Comparison of ENCODE assay signal across 9 cellular contexts in genomic region chr3:158791259-158791920, GRCh38. TPM values are rescaled to one million over a fixed set of nuclear protein-coding genes. Genes with fewer than 3 reads are reported as not detected.
DNase-seq lines count a peak whose midpoint lies in the region; ATAC-seq and TF ChIP-seq lines count a peak whose summit lies in the region.
"Had no signal": no experiment of that assay in that cellular context is flagged by ENCODE, and none has a peak within 500 bp of the region (broad histone marks: within the 10 kb centered on the region; RNA-seq: fewer than 3 reads in every experiment).

No MANE protein-coding gene starts in this region.

- H3K9me2 ChIP-seq in SU-DHL-6 (replicated peaks; ENCODE audit: insufficient read depth, low read length), result no peaks in the 10 kb centered on the region

- DNase-seq in Ammon's horn (ENCODE audit: low spot score) (peak; percentile 81), NCI-H146 treated with DMSO at 0.1 percent for 48 hours (lab: John Stamatoyannopoulos, UW; ENCODE audit: unreplicated experiment) (peak; percentile 82), colonic mucosa (no peak), right lobe of liver (no peak), uterus (peak in 1 of 2 donors; percentile 46)

- whole genome bisulfite sequencing in right lobe of liver (ENCODE audit: insufficient coverage, low coverage, low lambda C conversion rate, missing lambda C conversion rate), result 0% methylated on average over 8 of the region's 8 CpGs

- H3K9me3 ChIP-seq in SU-DHL-6 (ENCODE audit: insufficient read depth, low read length), result no peaks in the 10 kb centered on the region
- H3K9me3 ChIP-seq in colonic mucosa, result no peaks in the 10 kb centered on the region
- no peaks in the 10 kb centered on the region for H3K9me3 ChIP-seq in right lobe of liver
- H3K9me3 ChIP-seq in uterus, result peaks cover 0 to 4% of the 10 kb centered on the region in 2 donors

- H3F3A ChIP-seq in SU-DHL-6 (ENCODE audit: insufficient read depth), result no peaks in the 10 kb centered on the region

- no peaks in the 10 kb centered on the region for H3K79me2 ChIP-seq in SU-DHL-6 (ENCODE audit: insufficient read depth, low read length)

- H3K4me2 ChIP-seq in SU-DHL-6 (ENCODE audit: low read depth, low read length, poor library complexity, severe bottlenecking), result peak overlapping the region; percentile 62

- H3K4me3 ChIP-seq in SU-DHL-6 (ENCODE audit: insufficient read depth, low read length, poor library complexity, severe bottlenecking) (peak overlapping the region; percentile 20), colonic mucosa (no peak overlapping the region), right lobe of liver (peak overlapping the region; percentile 2 to 28 (median 19)), uterus (no peak overlapping the region)

- peak; percentile 85 for ATAC-seq in GM18502 (IDR thresholded peaks at IDR 0.05; ENCODE audit: poor library complexity, unreplicated experiment)
- peak; percentile 81 for ATAC-seq in HG02885 (IDR thresholded peaks at IDR 0.05; ENCODE audit: poor library complexity, unreplicated experiment)
- ATAC-seq in right lobe of liver, result peak; percentile 82 to 93 (median 89)

- no peaks in the 10 kb centered on the region for H3K4me1 ChIP-seq in colonic mucosa
- no peaks in the 10 kb centered on the region for H3K4me1 ChIP-seq in right lobe of liver
- H3K4me1 ChIP-seq in uterus, result no peaks in the 10 kb centered on the region

- H3K9ac ChIP-seq in SU-DHL-6 (ENCODE audit: low read length) (peak overlapping the region; percentile 19; the same call in 1 of the 2 replicates), colonic mucosa (ENCODE audit: low read depth in 2 of 2, low read length in 2 of 2) (no peak overlapping the region)

- H3K27ac ChIP-seq in SU-DHL-6 (ENCODE audit: low read depth, low read length), result no peak overlapping the region
- no peak overlapping the region for H3K27ac ChIP-seq in colonic mucosa
- no peak overlapping the region for H3K27ac ChIP-seq in right lobe of liver
- no peak overlapping the region for H3K27ac ChIP-seq in uterus

- no peaks in the 10 kb centered on the region for H4K20me1 ChIP-seq in SU-DHL-6 (ENCODE audit: low read depth, low read length)

- peak overlapping the region; percentile 77 for H2AFZ ChIP-seq in SU-DHL-6 (ENCODE audit: low read depth, low read length, severe bottlenecking)

- intact Hi-C loops in colonic mucosa (cut with DNase I) (loop anchor here (2.0 to 5.0 kb wide), 3 partner anchors 63 to 254 kb away; no protein-coding TSS in a partner anchor), right lobe of liver (cut with DNase I) (no loop called here), uterus (cut with DNase I; ENCODE audit: low total_unique reads) (loop anchor here (10.0 kb wide), 1 partner anchor 147 kb away; the partner anchor contains the start of gene GFM1)

- TF ChIP-seq CTCF in SU-DHL-6 (IDR thresholded peaks at IDR 0.05; ENCODE audit: insufficient read depth, low read length, poor library complexity, severe bottlenecking) (peak; percentile 60), colonic mucosa (IDR thresholded peaks at IDR 0.05) (peak; percentile 84), right lobe of liver (IDR thresholded peaks at IDR 0.05) (peak; percentile 72 to 90 (median 84)), uterus (IDR thresholded peaks at IDR 0.05) (peak; percentile 82 to 87 (median 84))

- no peaks in the 10 kb centered on the region for H3K36me3 ChIP-seq in SU-DHL-6 (ENCODE audit: low read length)
- H3K36me3 ChIP-seq in colonic mucosa, result no peaks in the 10 kb centered on the region
- H3K36me3 ChIP-seq in right lobe of liver, result no peaks in the 10 kb centered on the region
- H3K36me3 ChIP-seq in uterus, result no peaks in the 10 kb centered on the region

- H3K27me3 ChIP-seq in SU-DHL-6 (ENCODE audit: low read length) (no peaks in the 10 kb centered on the region), colonic mucosa (no peaks in the 10 kb centered on the region), right lobe of liver (no peaks in the 10 kb centered on the region), uterus (no peaks in the 10 kb centered on the region)

- TF ChIP-seq POLR2A in right lobe of liver (IDR thresholded peaks at IDR 0.05) (no peak), uterus (IDR thresholded peaks at IDR 0.05) (no peak)

RNA-seq across cellular contexts. Expression of gene MFSD1, which starts 10.5 kb away (rescaled TPM):
- total RNA-seq in colonic mucosa, result 10 to 100 TPM; 51.1 to 54.4 TPM
- total RNA-seq in right lobe of liver, result 10 to 100 TPM; 25.3 to 38.5 (median 35.3) TPM
- 100 to 1,000 TPM in 3 of 4 donors, 10 to 100 TPM in 1; 52.0 to 152 (median 104) TPM for total RNA-seq in uterus

RNA-seq across cellular contexts. Expression of gene RARRES1, which starts 59.1 kb away (rescaled TPM):
- total RNA-seq in colonic mucosa (10 to 100 TPM; 30.6 to 79.5 TPM), right lobe of liver (1 to 10 TPM; 1.8 to 9.2 (median 7.0) TPM), uterus (100 to 1,000 TPM in 1 of 4 donors, 10 to 100 TPM in 3; 12.8 to 398 (median 50.5) TPM)
- total RNA-seq: T-helper 1 cell treated with Interleukin-12 subunit alpha and Interleukin-12 subunit beta and Interleukin-4 antibody, amounts not matched to agents 30 ng/mL and 1 ng/mL, for 36 hours had no signal

Comparison
In these comparisons a context has a peak if more than half of its experiments do, and no peak if none do; other contexts are left out.
1. DNase-seq: peak in Ammon's horn (single experiment) and NCI-H146 treated with DMSO at 0.1 percent for 48 hours (single experiment); none in colonic mucosa (single experiment) and right lobe of liver (0 of 3).
2. H3K4me3 ChIP-seq: peak in SU-DHL-6 (single experiment) and right lobe of liver (3 of 3); none in colonic mucosa (single experiment) and uterus (0 of 2).
3. intact Hi-C loops: an anchor here in colonic mucosa (2.0 to 5.0 kb wide) and uterus (10.0 kb wide); none called in right lobe of liver.
4. Peak in every context shown above with its lines, with median percentiles within 50 percentile points of each other: ATAC-seq and CTCF ChIP-seq.